In genomic region chr2:231786917-231787292, GRCh38 we compare ENCODE assay signal across 8 cellular contexts. TPM values are rescaled to one million over a fixed set of nuclear protein-coding genes. Genes with fewer than 3 reads are reported as not detected.
A peak's percentile ranks its signal among the peaks of the same experiment; 100 is the strongest.
DNase-seq lines count a peak whose midpoint lies in the region; ATAC-seq and TF ChIP-seq lines count a peak whose summit lies in the region.

No MANE protein-coding gene starts in this region.

- H3K4me3 ChIP-seq in heart left ventricle (peak overlapping the region; percentile 74 to 99 (median 96)), mesodermal cell (ENCODE audit: extremely low read depth, insufficient read depth, low read length, poor library complexity, severe bottlenecking) (peak overlapping the region; percentile 80), uterus (peak overlapping the region; percentile 55 to 67)

- H3K9me3 Mint-ChIP-seq in brain: no peaks in the 10 kb centered on the region

- ATAC-seq in heart left ventricle (no peak), HG02840 (IDR thresholded peaks at IDR 0.05; ENCODE audit: low FRiP score, unreplicated experiment) (no peak)

- 10 to 16% (median 15%) methylated on average over 11 of the region's 11 CpGs for WGBS in heart left ventricle, 4 donors
- 6 to 13% methylated on average over 10 to 11 of the region's 11 CpGs for WGBS in mesodermal cell (ENCODE audit: insufficient coverage in 2 of 2), 2 experiments

- TF ChIP-seq CTCF in heart left ventricle (IDR thresholded peaks at IDR 0.05) (no peak), brain (conservative IDR thresholded peaks at IDR 0.05) (peak in 1 of 2 experiments; percentile 10), uterus (IDR thresholded peaks at IDR 0.05) (no peak)

- H3K4me1 ChIP-seq in heart left ventricle (peaks cover 0 to 80% (median 39%) of the 10 kb centered on the region in 12 donors), mesodermal cell (ENCODE audit: control insufficient read depth, insufficient read depth, low read length, poor library complexity, severe bottlenecking) (peaks cover 7% of the 10 kb centered on the region), uterus (no peaks in the 10 kb centered on the region)

- peaks cover 23% of the 10 kb centered on the region for H3K36me3 Mint-ChIP-seq in brain

- H3K4me3 Mint-ChIP-seq in brain: peak overlapping the region; percentile 92 to 97 (median 92)

- peak overlapping the region; percentile 66 to 95 (median 90) for H3K27ac Mint-ChIP-seq in brain

- H3K27me3 ChIP-seq in heart left ventricle: no peaks in the 10 kb centered on the region
- H3K27me3 ChIP-seq in uterus: no peaks in the 10 kb centered on the region

- no peak for DNase-seq in heart left ventricle
- DNase-seq in cardiac septum (ENCODE audit: low spot score): no peak
- no peak for DNase-seq in uterus
- DNase-seq in cerebellar nuclear complex (lab: John Stamatoyannopoulos, UW): no peak
- no peak for DNase-seq in NCI-H1930 (lab: John Stamatoyannopoulos, UW)

- peaks cover 11% of the 10 kb centered on the region for H3K27me3 Mint-ChIP-seq in brain

- TF ChIP-seq POLR2A in heart left ventricle (IDR thresholded peaks at IDR 0.05) (no peak), uterus (IDR thresholded peaks at IDR 0.05) (no peak)

- H3K4me1 Mint-ChIP-seq in brain: peaks cover 66% of the 10 kb centered on the region

- no peaks in the 10 kb centered on the region for H3K9me3 ChIP-seq in heart left ventricle
- H3K9me3 ChIP-seq in mesodermal cell (ENCODE audit: control insufficient read depth, low read length): no peaks in the 10 kb centered on the region
- H3K9me3 ChIP-seq in uterus: no peaks in the 10 kb centered on the region

- intact Hi-C loops in heart left ventricle (cut with DNase I) (loop anchor here in 1 of 10 donors (10.0 kb wide), 1 partner anchor 182 kb away; no protein-coding TSS in a partner anchor), cardiac septum (cut with DNase I) (loop anchor here (10.0 kb wide), 2 partner anchors 102 to 732 kb away; partner anchors contain the start of gene PSMD1), uterus (cut with DNase I; ENCODE audit: low total_unique reads) (no loop called here)

- H3K36me3 ChIP-seq in heart left ventricle (peaks cover 0 to 35% (median 16%) of the 10 kb centered on the region in 9 donors), mesodermal cell (ENCODE audit: control insufficient read depth, insufficient read depth, low read length) (peaks cover 38% of the 10 kb centered on the region), uterus (no peaks in the 10 kb centered on the region)

- H3K27ac ChIP-seq in heart left ventricle (peak overlapping the region in 6 of 12 donors; percentile 65 to 81 (median 78)), mesodermal cell (ENCODE audit: low read depth, low read length, severe bottlenecking) (peak overlapping the region; percentile 92), uterus (peak overlapping the region in 1 of 2 donors; percentile 64)

RNA-seq across cellular contexts. Expression of gene COPS7B, which starts 0.7 kb away (rescaled TPM):
- 10 to 100 TPM; 12.3 to 27.7 (median 19.0) TPM for total RNA-seq in heart left ventricle
- polyA plus RNA-seq in heart left ventricle: 10 to 100 TPM; 14.1 to 18.9 TPM
- 23.4 TPM for total RNA-seq in cardiac septum
- polyA plus RNA-seq in brain (ENCODE audit: insufficient read depth, low read depth, low replicate concordance): 54.3 TPM
- polyA plus RNA-seq in mesodermal cell (2013, experiment 1 of 2): 65.3 TPM
- 52.1 TPM for polyA plus RNA-seq in mesodermal cell (2013, experiment 2 of 2)
- 10 to 100 TPM; 19.1 to 31.8 (median 24.4) TPM for total RNA-seq in uterus

RNA-seq across cellular contexts. Expression of gene PDE6D, which starts 5.8 kb away (rescaled TPM):
- total RNA-seq in heart left ventricle (10 to 100 TPM; 12.3 to 29.1 (median 19.5) TPM), cardiac septum (17.9 TPM), uterus (100 to 1,000 TPM in 1 of 4 donors, 10 to 100 TPM in 3; 23.5 to 140 (median 43.6) TPM)
- polyA plus RNA-seq in heart left ventricle (10 to 100 TPM; 19.8 to 30.1 TPM), brain (ENCODE audit: insufficient read depth, low read depth, low replicate concordance) (49.8 TPM)
- polyA plus RNA-seq in mesodermal cell (2013, experiment 1 of 2): 41.4 TPM
- polyA plus RNA-seq in mesodermal cell (2013, experiment 2 of 2): 37.1 TPM
